ENCODE assay signal across 9 cellular contexts in the genomic region with DNA sequence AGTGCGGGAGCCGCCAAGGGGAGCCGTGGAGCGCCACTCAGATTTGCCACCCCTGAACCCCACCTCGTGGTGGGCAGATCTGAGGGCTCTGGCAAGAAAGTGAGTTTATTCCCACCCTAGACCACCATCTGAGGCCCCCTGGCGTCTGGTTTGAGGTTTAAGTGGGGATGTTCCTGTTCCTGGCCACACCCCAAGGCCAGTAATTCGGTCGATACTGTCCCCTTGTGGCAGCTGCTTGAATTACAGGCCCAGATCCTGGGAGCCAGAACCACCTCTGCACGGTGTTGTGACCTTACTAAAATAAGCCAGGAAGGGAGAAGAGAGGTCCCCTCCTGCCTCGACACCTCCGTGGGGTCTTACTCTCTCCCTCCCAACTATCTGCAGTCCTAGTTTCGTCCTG. TPM values are rescaled to one million over a fixed set of nuclear protein-coding genes. Genes with fewer than 3 reads are reported as not detected.
DNase-seq lines count a peak whose midpoint lies in the region; ATAC-seq and TF ChIP-seq lines count a peak whose summit lies in the region.
"Had no signal": no experiment of that assay in that cellular context is flagged by ENCODE, and none has a peak within 500 bp of the region (broad histone marks: within the 10 kb centered on the region; RNA-seq: fewer than 3 reads in every experiment).

No MANE protein-coding gene starts in this region.

- H3K9me2 ChIP-seq in SU-DHL-6 (replicated peaks; ENCODE audit: insufficient read depth, low read length): no peaks in the 10 kb centered on the region

- H3K27me3 ChIP-seq in cardiac muscle cell (no peaks in the 10 kb centered on the region), SU-DHL-6 (ENCODE audit: low read length) (no peaks in the 10 kb centered on the region), upper lobe of right lung (no peaks in the 10 kb centered on the region)

- H3K9me3 ChIP-seq in cardiac muscle cell (ENCODE audit: low read depth): no peaks in the 10 kb centered on the region
- H3K9me3 ChIP-seq in SU-DHL-6 (ENCODE audit: insufficient read depth, low read length): no peaks in the 10 kb centered on the region
- no peaks in the 10 kb centered on the region for H3K9me3 ChIP-seq in upper lobe of right lung

- no peaks in the 10 kb centered on the region; the same call in 1 of the 2 replicates for H3F3A ChIP-seq in SU-DHL-6 (ENCODE audit: insufficient read depth)

- no peak overlapping the region for H2AFZ ChIP-seq in SU-DHL-6 (ENCODE audit: low read depth, low read length, severe bottlenecking)

- H3K9ac ChIP-seq in SU-DHL-6 (ENCODE audit: low read length): no peak overlapping the region

- TF ChIP-seq CTCF in cardiac muscle cell (IDR thresholded peaks at IDR 0.05; ENCODE audit: low read depth, low read length): peak; percentile 59
- TF ChIP-seq CTCF in SU-DHL-6 (IDR thresholded peaks at IDR 0.05; ENCODE audit: insufficient read depth, low read length, poor library complexity, severe bottlenecking): peak; percentile 94
- peak; percentile 51 for TF ChIP-seq CTCF in fibroblast of villous mesenchyme (IDR thresholded peaks at IDR 0.05; ENCODE audit: insufficient read depth, low read depth, low read length)
- peak; percentile 52 for TF ChIP-seq CTCF in upper lobe of right lung (IDR thresholded peaks at IDR 0.05)

- H3K36me3 ChIP-seq in cardiac muscle cell (peaks cover 3% of the 10 kb centered on the region), SU-DHL-6 (ENCODE audit: low read length) (no peaks in the 10 kb centered on the region), upper lobe of right lung (peaks cover 59% of the 10 kb centered on the region)

- DNase-seq in cardiac muscle cell (ENCODE audit: low read depth in 1 of 2, low spot score in 1 of 2) (no peak), left ventricle myocardium superior (no peak), fibroblast of villous mesenchyme (ENCODE audit: low read depth) (no peak), upper lobe of right lung (no peak), NCI-H2107 (lab: John Stamatoyannopoulos, UW) (no peak)

- H3K27ac ChIP-seq in cardiac muscle cell (no peak overlapping the region), SU-DHL-6 (ENCODE audit: low read depth, low read length) (no peak overlapping the region), upper lobe of right lung (no peak overlapping the region)

- H3K79me2 ChIP-seq in SU-DHL-6 (ENCODE audit: insufficient read depth, low read length): no peaks in the 10 kb centered on the region

- ATAC-seq in left ventricle myocardium superior: no peak
- peak; percentile 15 for ATAC-seq in upper lobe of right lung
- ATAC-seq in GM18868 (IDR thresholded peaks at IDR 0.05; ENCODE audit: unreplicated experiment): no peak
- no peak for ATAC-seq in HG03097 (IDR thresholded peaks at IDR 0.05; ENCODE audit: low FRiP score, unreplicated experiment)

- no peak overlapping the region for H3K4me2 ChIP-seq in SU-DHL-6 (ENCODE audit: low read depth, low read length, poor library complexity, severe bottlenecking)

- H3K4me1 ChIP-seq in cardiac muscle cell (ENCODE audit: low read depth) (no peaks in the 10 kb centered on the region), upper lobe of right lung (no peaks in the 10 kb centered on the region)

- H4K20me1 ChIP-seq in SU-DHL-6 (ENCODE audit: low read depth, low read length): no peaks in the 10 kb centered on the region

- intact Hi-C loops in left ventricle myocardium superior (cut with micrococcal nuclease) (no loop called here), upper lobe of right lung (cut with DNase I) (no loop called here)

- H3K4me3 ChIP-seq in cardiac muscle cell (no peak overlapping the region), SU-DHL-6 (ENCODE audit: insufficient read depth, low read length, poor library complexity, severe bottlenecking) (no peak overlapping the region), fibroblast of villous mesenchyme (ENCODE audit: low read depth, low read length) (no peak overlapping the region), upper lobe of right lung (no peak overlapping the region)

RNA-seq across cellular contexts. Expression of a gene that starts 3.3 kb away (rescaled TPM):
- total RNA-seq in cardiac muscle cell: 1.2 and 1.5 TPM in 2 replicates
- polyA plus RNA-seq in cardiac muscle cell: 0.56 and 0.83 TPM in 2 replicates
- total RNA-seq in left ventricle myocardium superior: 1.6 TPM
- 0.43 and 0.64 TPM in 2 replicates for total RNA-seq in fibroblast of villous mesenchyme
- 13.4 TPM for total RNA-seq in upper lobe of right lung

RNA-seq across cellular contexts. Expression of a gene that starts 6.9 kb away (rescaled TPM):
- total RNA-seq in cardiac muscle cell (54.4 and 69.8 TPM in 2 replicates), left ventricle myocardium superior (17.9 TPM), fibroblast of villous mesenchyme (33.2 and 34.5 TPM in 2 replicates), upper lobe of right lung (52.2 TPM)
- polyA plus RNA-seq in cardiac muscle cell: 80.2 and 98.9 TPM in 2 replicates

RNA-seq across cellular contexts. Expression of a gene that starts 30.8 kb away (rescaled TPM):
- 32.9 and 71.6 TPM in 2 replicates for total RNA-seq in cardiac muscle cell
- polyA plus RNA-seq in cardiac muscle cell: 46.5 and 49.8 TPM in 2 replicates
- total RNA-seq in left ventricle myocardium superior: 20.1 TPM
- total RNA-seq in fibroblast of villous mesenchyme: 20.0 and 30.7 TPM in 2 replicates
- total RNA-seq in upper lobe of right lung: 36.3 TPM

RNA-seq across cellular contexts. Expression of a gene that starts 49.7 kb away (rescaled TPM):
- 0.07 and 1.1 TPM in 2 replicates for total RNA-seq in cardiac muscle cell
- polyA plus RNA-seq in cardiac muscle cell: 1.3 TPM in 1 of 2 replicates, not detected in the other
- not detected for total RNA-seq in left ventricle myocardium superior
- total RNA-seq in fibroblast of villous mesenchyme: not detected in 2 replicates
- total RNA-seq in upper lobe of right lung: not detected
- total RNA-seq: T-helper 1 cell treated with Interleukin-12 subunit alpha and Interleukin-12 subunit beta and Interleukin-4 antibody, amounts not matched to agents 30 ng/mL and 1 ng/mL, for 36 hours had no signal

RNA-seq across cellular contexts. Expression of a gene that starts 56.5 kb away (rescaled TPM):
- total RNA-seq in cardiac muscle cell: 74.0 and 87.3 TPM in 2 replicates
- 30.8 and 34.4 TPM in 2 replicates for polyA plus RNA-seq in cardiac muscle cell
- total RNA-seq in left ventricle myocardium superior: 20.5 TPM
- 29.4 and 35.4 TPM in 2 replicates for total RNA-seq in fibroblast of villous mesenchyme
- total RNA-seq in upper lobe of right lung: 23.4 TPM
